Comparison of ENCODE assay signal across 9 cellular contexts in genomic region chr3:151084893-151085226, GRCh38. TPM values are rescaled to one million over a fixed set of nuclear protein-coding genes. Genes with fewer than 3 reads are reported as not detected.
DNase-seq lines count a peak whose midpoint lies in the region; ATAC-seq and TF ChIP-seq lines count a peak whose summit lies in the region.
"Had no signal": no experiment of that assay in that cellular context is flagged by ENCODE, and none has a peak within 500 bp of the region (broad histone marks: within the 10 kb centered on the region; RNA-seq: fewer than 3 reads in every experiment).

No MANE protein-coding gene starts in this region.

- peaks cover 27% of the 10 kb centered on the region for H3K27me3 Mint-ChIP-seq in chondrocyte (ENCODE audit: low read depth)
- peaks cover 35 to 75% (median 55%) of the 10 kb centered on the region in 5 donors for H3K27me3 Mint-ChIP-seq in naive thymus-derived CD4-positive, alpha-beta T cell

- H3K9ac ChIP-seq in HUES64 (ENCODE audit: low read depth, low read length), result peak overlapping the region; percentile 65

- H3K4me1 Mint-ChIP-seq in chondrocyte (ENCODE audit: low read depth), result peaks cover 8% of the 10 kb centered on the region
- H3K4me1 Mint-ChIP-seq in naive thymus-derived CD4-positive, alpha-beta T cell, result peaks cover 0 to 21% (median 11%) of the 10 kb centered on the region in 7 donors

- intact Hi-C loops in naive thymus-derived CD4-positive, alpha-beta T cell (cut with micrococcal nuclease), result loop anchor here (5.0 kb wide), 5 partner anchors 62 to 483 kb away; partner anchors contain the start of genes ERICH6 (in 1 of the 2) and SELENOT (in 1 of the 2)
- intact Hi-C loops in posterior cingulate gyrus (cut with DNase I), result loop anchor here (10.0 kb wide), 2 partner anchors 60 to 300 kb away; no protein-coding TSS in a partner anchor

- no peak for DNase-seq in AG04449 (ENCODE audit: low read depth, low spot score)
- DNase-seq in chondrocyte (ENCODE audit: low spot score), result no peak
- no peak for DNase-seq in naive thymus-derived CD4-positive, alpha-beta T cell
- DNase-seq in NCI-H1048 (lab: John Stamatoyannopoulos, UW), result no peak
- no peak for DNase-seq in posterior cingulate gyrus
- no peak for DNase-seq in AML-193 (lab: John Stamatoyannopoulos, UW)

- H3K36me3 Mint-ChIP-seq in chondrocyte (ENCODE audit: low read depth), result no peaks in the 10 kb centered on the region
- peaks cover 0 to 3% (median 0%) of the 10 kb centered on the region in 5 donors for H3K36me3 Mint-ChIP-seq in naive thymus-derived CD4-positive, alpha-beta T cell

- POLR2A ChIA-PET in AG04449 (lab: Yijun Ruan, JAX), result no interaction called here
- POLR2A ChIA-PET in naive thymus-derived CD4-positive, alpha-beta T cell (lab: Charles Lee), result no interaction called here

- peak overlapping the region; percentile 57 for H3K4me3 ChIP-seq in AG04449 (ENCODE audit: low read depth, low read length)
- peak overlapping the region; percentile 90 for H3K4me3 ChIP-seq in HUES64 (ENCODE audit: low read length)
- H3K4me3 ChIP-seq in naive thymus-derived CD4-positive, alpha-beta T cell (ENCODE audit: low read length), result peak overlapping the region; percentile 58

- WGBS in HUES64, result 27% methylated on average over 14 of the region's 14 CpGs

- no peak overlapping the region for H3K27ac Mint-ChIP-seq in chondrocyte (ENCODE audit: unreplicated experiment)
- no peak overlapping the region for H3K27ac Mint-ChIP-seq in naive thymus-derived CD4-positive, alpha-beta T cell

- H3K4me3 Mint-ChIP-seq in chondrocyte (ENCODE audit: unreplicated experiment), result peak overlapping the region; percentile 56
- peak overlapping the region; percentile 69 to 92 (median 74) for H3K4me3 Mint-ChIP-seq in naive thymus-derived CD4-positive, alpha-beta T cell

- H3K27ac ChIP-seq in HUES64 (ENCODE audit: low read depth, low read length), result peak overlapping the region; percentile 42; the same call in 1 of the 2 replicates
- H3K27ac ChIP-seq in naive thymus-derived CD4-positive, alpha-beta T cell (ENCODE audit: low read depth, low read length), result no peak overlapping the region

- H3K9me3 ChIP-seq in HUES64 (ENCODE audit: insufficient read depth, low read depth, low read length), result no peaks in the 10 kb centered on the region
- H3K9me3 ChIP-seq in naive thymus-derived CD4-positive, alpha-beta T cell (ENCODE audit: control insufficient read depth in 2 of 3, low read length in 3 of 3), result no peaks in the 10 kb centered on the region

- no peak for ATAC-seq in naive thymus-derived CD4-positive, alpha-beta T cell
- ATAC-seq in HG02973 (IDR thresholded peaks at IDR 0.05; ENCODE audit: unreplicated experiment), result no peak

- TF ChIP-seq CTCF in AG04449 (IDR thresholded peaks at IDR 0.05; ENCODE audit: insufficient read depth, low read length, missing control alignments) (no peak), chondrocyte (IDR thresholded peaks at IDR 0.05) (no peak)

- peaks cover 18% of the 10 kb centered on the region for H3K27me3 ChIP-seq in HUES64 (ENCODE audit: insufficient read depth, low read length)
- peaks cover 0 to 10% of the 10 kb centered on the region in 2 donors for H3K27me3 ChIP-seq in naive thymus-derived CD4-positive, alpha-beta T cell (ENCODE audit: control insufficient read depth in 2 of 2, insufficient read depth in 2 of 2, low read length in 2 of 2)

- CTCF ChIA-PET in AG04449 (lab: Yijun Ruan, JAX), result interaction anchor here (1.3 to 4.6 kb wide), 5 partner anchors 11 to 76 kb away, joined by 3 to 25 read pairs (median 5); no protein-coding TSS in a partner anchor
- CTCF ChIA-PET in naive thymus-derived CD4-positive, alpha-beta T cell (lab: Charles Lee), result no interaction called here

- H3K4me1 ChIP-seq in HUES64 (ENCODE audit: insufficient read depth, low read length), result peaks cover 34% of the 10 kb centered on the region
- peaks cover 0 to 6% of the 10 kb centered on the region in 2 donors for H3K4me1 ChIP-seq in naive thymus-derived CD4-positive, alpha-beta T cell (ENCODE audit: control insufficient read depth in 2 of 2, insufficient read depth in 2 of 2, low read length in 2 of 2)

- 0 out of 2 replicates have a peak, but pooled peaks cover 2% of the 10 kb centered on the region for H3K36me3 ChIP-seq in HUES64 (ENCODE audit: insufficient read depth, low read length)
- H3K36me3 ChIP-seq in naive thymus-derived CD4-positive, alpha-beta T cell (ENCODE audit: control insufficient read depth in 2 of 3, insufficient read depth in 3 of 3, low read length in 3 of 3), result no peaks in the 10 kb centered on the region

- H3K9me3 Mint-ChIP-seq in chondrocyte (ENCODE audit: low read depth), result no peaks in the 10 kb centered on the region
- peaks cover 0 to 2% (median 0%) of the 10 kb centered on the region in 11 donors for H3K9me3 Mint-ChIP-seq in naive thymus-derived CD4-positive, alpha-beta T cell

RNA-seq across cellular contexts. Expression of gene MED12L, which starts 0.6 kb away (rescaled TPM):
- polyA plus RNA-seq in HUES64 (2013, experiment 1 of 2), result 4.4 TPM
- polyA plus RNA-seq in HUES64 (2013, experiment 2 of 2), result 5.6 TPM
- 0.97 to 2.6 TPM (median 2.4 TPM) in 3 replicates for total RNA-seq in chondrocyte
- 1 to 10 TPM in 2 of 5 experiments, under 1 TPM in 3; 0.32 to 4.9 (median 0.68) TPM for total RNA-seq in naive thymus-derived CD4-positive, alpha-beta T cell
- not detected for polyA plus RNA-seq in naive thymus-derived CD4-positive, alpha-beta T cell
- total RNA-seq: myocyte had no signal
